ENCODE assay signal across 1 cellular context in genomic region chr4:148344382-148344781, GRCh38.
TF ChIP-seq lines count a peak whose summit lies in the region.

No MANE protein-coding gene starts in this region.

TF ChIP-seq in HepG2, 621 proteins besides CTCF, POLR2A, EP300 and RAD21 (continued from another document):
- TF ChIP-seq ZHX1 (CRISPR knock-in tag; IDR thresholded peaks at IDR 0.05; ENCODE audit: low read depth) (no peak), RBFOX2 (IDR thresholded peaks at IDR 0.05; ENCODE audit: low read depth, low read length) (no peak)
